In the genomic region with DNA sequence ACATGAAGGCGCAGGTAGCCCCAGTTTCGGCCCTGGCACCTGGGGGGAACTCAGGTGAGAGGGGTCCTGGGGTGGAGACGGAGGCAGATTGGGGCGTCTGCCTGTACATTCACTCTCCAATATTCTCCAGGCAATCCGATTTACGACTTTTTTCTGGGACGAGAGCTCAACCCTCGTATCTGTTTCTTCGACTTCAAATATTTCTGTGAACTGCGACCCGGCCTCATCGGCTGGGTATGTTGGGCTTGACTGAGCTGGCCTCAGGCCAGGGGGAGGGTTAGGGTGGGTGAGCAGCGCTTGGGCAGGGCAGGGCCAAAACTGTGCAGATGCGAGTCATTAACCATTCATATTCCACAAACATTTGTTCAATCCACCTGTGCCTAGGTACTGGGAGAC, we compare ENCODE assay signal across 9 cellular contexts. TPM values are rescaled to one million over a fixed set of nuclear protein-coding genes. Genes with fewer than 3 reads are reported as not detected.
DNase-seq lines count a peak whose midpoint lies in the region; ATAC-seq and TF ChIP-seq lines count a peak whose summit lies in the region.
"Had no signal": no experiment of that assay in that cellular context is flagged by ENCODE, and none has a peak within 500 bp of the region (broad histone marks: within the 10 kb centered on the region; RNA-seq: fewer than 3 reads in every experiment).

No MANE protein-coding gene starts in this region.

- intact Hi-C loops in left cardiac atrium (cut with DNase I): no loop called here
- intact Hi-C loops in activated T-helper 2 cell treated with anti-CD3 and anti-CD28 coated beads, Interferon-gamma antibody, Interleukin-2, Interleukin-4, amounts not matched to agents 10 μg/mL and 5 μg/mL and 100 μg/mL, durations not matched to agents 14 hours and 24 hours and 36 hours (cut with micrococcal nuclease): loop anchor here (5.0 to 10.0 kb wide), 4 partner anchors 86 to 461 kb away; partner anchors contain the start of genes ATG2A, DPF2, EHBP1L1 and FAM89B

- no peaks in the 10 kb centered on the region for H3K9me3 Mint-ChIP-seq in activated T-helper 2 cell treated with anti-CD3 and anti-CD28 coated beads, Interferon-gamma antibody, Interleukin-2, Interleukin-4, amounts not matched to agents 10 μg/mL and 5 μg/mL and 100 μg/mL, durations not matched to agents 14 hours and 24 hours and 36 hours

- H3K4me1 ChIP-seq in cardiac muscle cell (ENCODE audit: low read depth): peaks cover 13% of the 10 kb centered on the region
- peaks cover 44 to 75% (median 62%) of the 10 kb centered on the region in 4 donors for H3K4me1 ChIP-seq in upper lobe of left lung

- no peak for ATAC-seq in left cardiac atrium
- no peak for ATAC-seq in upper lobe of left lung (ENCODE audit: low FRiP score in 2 of 2)
- ATAC-seq in HG02588 (IDR thresholded peaks at IDR 0.05; ENCODE audit: unreplicated experiment): no peak

- H3K4me1 Mint-ChIP-seq in activated T-helper 2 cell treated with anti-CD3 and anti-CD28 coated beads, Interferon-gamma antibody, Interleukin-2, Interleukin-4, amounts not matched to agents 10 μg/mL and 5 μg/mL and 100 μg/mL, durations not matched to agents 14 hours and 24 hours and 36 hours (ENCODE audit: low read depth): peaks cover 27% of the 10 kb centered on the region

- peak overlapping the region; percentile 88 for H3K4me3 Mint-ChIP-seq in activated T-helper 2 cell treated with anti-CD3 and anti-CD28 coated beads, Interferon-gamma antibody, Interleukin-2, Interleukin-4, amounts not matched to agents 10 μg/mL and 5 μg/mL and 100 μg/mL, durations not matched to agents 14 hours and 24 hours and 36 hours (ENCODE audit: low read depth)

- no peaks in the 10 kb centered on the region for H3K27me3 Mint-ChIP-seq in activated T-helper 2 cell treated with anti-CD3 and anti-CD28 coated beads, Interferon-gamma antibody, Interleukin-2, Interleukin-4, amounts not matched to agents 10 μg/mL and 5 μg/mL and 100 μg/mL, durations not matched to agents 14 hours and 24 hours and 36 hours (ENCODE audit: low read depth)

- H3K36me3 ChIP-seq in cardiac muscle cell (no peaks in the 10 kb centered on the region), upper lobe of left lung (peaks cover under 1 to 28% (median 16%) of the 10 kb centered on the region in 4 donors)

- no peak for TF ChIP-seq POLR2A in upper lobe of left lung (IDR thresholded peaks at IDR 0.05)

- H3K27ac Mint-ChIP-seq in activated T-helper 2 cell treated with anti-CD3 and anti-CD28 coated beads, Interferon-gamma antibody, Interleukin-2, Interleukin-4, amounts not matched to agents 10 μg/mL and 5 μg/mL and 100 μg/mL, durations not matched to agents 14 hours and 24 hours and 36 hours: peak overlapping the region; percentile 72

- DNase-seq in cardiac muscle cell (ENCODE audit: low read depth in 1 of 2, low spot score in 1 of 2) (no peak), left cardiac atrium (no peak), left kidney (ENCODE audit: low read depth, low spot score) (peak; percentile 71), upper lobe of left lung (no peak), HPDE6-E6E7 (ENCODE audit: extremely low spot score) (no peak)
- DNase-seq in activated T-helper 2 cell treated with anti-CD3 and anti-CD28 coated beads, Interferon-gamma antibody, Interleukin-2, Interleukin-4, amounts not matched to agents 10 μg/mL and 5 μg/mL and 100 μg/mL, durations not matched to agents 14 hours and 24 hours and 36 hours (ENCODE audit: low spot score): no peak
- DNase-seq in effector CD4-positive, alpha-beta T cell: no peak
- DNase-seq: NCI-H446 treated with DMSO at 0.1 percent for 48 hours had no signal

- peaks cover 33% of the 10 kb centered on the region for H3K36me3 Mint-ChIP-seq in activated T-helper 2 cell treated with anti-CD3 and anti-CD28 coated beads, Interferon-gamma antibody, Interleukin-2, Interleukin-4, amounts not matched to agents 10 μg/mL and 5 μg/mL and 100 μg/mL, durations not matched to agents 14 hours and 24 hours and 36 hours (ENCODE audit: low read depth)

- H3K27ac ChIP-seq in cardiac muscle cell (peak overlapping the region; percentile 71), upper lobe of left lung (peak overlapping the region in 2 of 4 donors; percentile 77 to 82)

- H3K27me3 ChIP-seq in cardiac muscle cell: no peaks in the 10 kb centered on the region
- no peaks in the 10 kb centered on the region for H3K27me3 ChIP-seq in upper lobe of left lung

- H3K9me3 ChIP-seq in cardiac muscle cell (ENCODE audit: low read depth) (no peaks in the 10 kb centered on the region), upper lobe of left lung (no peaks in the 10 kb centered on the region)

- peak overlapping the region; percentile 89 for H3K4me3 ChIP-seq in cardiac muscle cell
- H3K4me3 ChIP-seq in upper lobe of left lung: peak overlapping the region in 3 of 4 donors; percentile 55 to 73 (median 68)

- TF ChIP-seq EP300 in upper lobe of left lung (IDR thresholded peaks at IDR 0.05): no peak

- TF ChIP-seq CTCF in cardiac muscle cell (IDR thresholded peaks at IDR 0.05; ENCODE audit: low read depth, low read length) (no peak), upper lobe of left lung (IDR thresholded peaks at IDR 0.05) (no peak)

- 21 to 32% methylated on average over 13 to 14 of the region's 14 CpGs for WGBS in upper lobe of left lung, 2 donors

RNA-seq across cellular contexts. Expression of gene TM7SF2, which starts 1.7 kb away (rescaled TPM):
- total RNA-seq in cardiac muscle cell: 186 and 295 TPM in 2 replicates
- 197 and 277 TPM in 2 replicates for polyA plus RNA-seq in cardiac muscle cell
- 10 to 100 TPM; 50.0 to 53.2 TPM for total RNA-seq in left cardiac atrium
- total RNA-seq in activated T-helper 2 cell treated with anti-CD3 and anti-CD28 coated beads, Interferon-gamma antibody, Interleukin-2, Interleukin-4, amounts not matched to agents 10 μg/mL and 5 μg/mL and 100 μg/mL, durations not matched to agents 14 hours and 24 hours and 36 hours: 34.4 and 36.9 TPM in 2 replicates
- 10 to 100 TPM; 36.8 to 82.7 (median 45.5) TPM for total RNA-seq in upper lobe of left lung

RNA-seq across cellular contexts. Expression of gene ZNHIT2, which starts 4.1 kb away (rescaled TPM):
- 22.6 and 31.8 TPM in 2 replicates for total RNA-seq in cardiac muscle cell
- 19.5 and 32.8 TPM in 2 replicates for polyA plus RNA-seq in cardiac muscle cell
- 1 to 10 TPM; 6.6 to 8.2 TPM for total RNA-seq in left cardiac atrium
- 11.3 and 12.8 TPM in 2 replicates for total RNA-seq in activated T-helper 2 cell treated with anti-CD3 and anti-CD28 coated beads, Interferon-gamma antibody, Interleukin-2, Interleukin-4, amounts not matched to agents 10 μg/mL and 5 μg/mL and 100 μg/mL, durations not matched to agents 14 hours and 24 hours and 36 hours
- 10 to 100 TPM; 12.6 to 28.5 (median 15.2) TPM for total RNA-seq in upper lobe of left lung

RNA-seq across cellular contexts. Expression of gene FAU, which starts 8.6 kb away (rescaled TPM):
- total RNA-seq in cardiac muscle cell (882 and 1,183 TPM in 2 replicates), left cardiac atrium (100 to 1,000 TPM; 651 to 723 TPM), upper lobe of left lung (1,000 to 10,000 TPM in 1 of 6 donors, 100 to 1,000 TPM in 5; 405 to 1,014 (median 590) TPM)
- polyA plus RNA-seq in cardiac muscle cell: 398 and 546 TPM in 2 replicates
- total RNA-seq in activated T-helper 2 cell treated with anti-CD3 and anti-CD28 coated beads, Interferon-gamma antibody, Interleukin-2, Interleukin-4, amounts not matched to agents 10 μg/mL and 5 μg/mL and 100 μg/mL, durations not matched to agents 14 hours and 24 hours and 36 hours: 1,016 and 1,034 TPM in 2 replicates

RNA-seq across cellular contexts. Expression of gene MRPL49, which starts 8.8 kb away (rescaled TPM):
- total RNA-seq in cardiac muscle cell: 99.3 and 122 TPM in 2 replicates
- 78.2 and 90.4 TPM in 2 replicates for polyA plus RNA-seq in cardiac muscle cell
- 10 to 100 TPM; 26.3 to 33.4 TPM for total RNA-seq in left cardiac atrium
- total RNA-seq in activated T-helper 2 cell treated with anti-CD3 and anti-CD28 coated beads, Interferon-gamma antibody, Interleukin-2, Interleukin-4, amounts not matched to agents 10 μg/mL and 5 μg/mL and 100 μg/mL, durations not matched to agents 14 hours and 24 hours and 36 hours: 66.6 and 67.1 TPM in 2 replicates
- 10 to 100 TPM; 15.7 to 78.6 (median 57.1) TPM for total RNA-seq in upper lobe of left lung

RNA-seq across cellular contexts. Expression of gene VPS51, which starts 17.3 kb away (rescaled TPM):
- total RNA-seq in cardiac muscle cell (620 and 755 TPM in 2 replicates), left cardiac atrium (10 to 100 TPM; 52.7 to 70.1 TPM), upper lobe of left lung (100 to 1,000 TPM; 102 to 531 (median 175) TPM)
- 77.9 and 103 TPM in 2 replicates for polyA plus RNA-seq in cardiac muscle cell
- total RNA-seq in activated T-helper 2 cell treated with anti-CD3 and anti-CD28 coated beads, Interferon-gamma antibody, Interleukin-2, Interleukin-4, amounts not matched to agents 10 μg/mL and 5 μg/mL and 100 μg/mL, durations not matched to agents 14 hours and 24 hours and 36 hours: 121 and 133 TPM in 2 replicates
